ENCODE assay signal across 26 cellular contexts in genomic region chr22:17486719-17487118, GRCh38.
"Had no signal": no experiment of that assay in that cellular context is flagged by ENCODE, and none has a peak within 500 bp of the region (broad histone marks: within the 10 kb centered on the region; RNA-seq: fewer than 3 reads in every experiment).

No MANE protein-coding gene starts in this region.

- DNase-seq: activated CD4-positive, alpha-beta memory T cell treated with anti-CD3 and anti-CD28 coated beads, Interleukin-2, amount 10 ng/mL, durations not matched to agents 7 days and 5 days; activated CD4-positive, alpha-beta T cell treated with anti-CD3 and anti-CD28 coated beads for 36 hours; activated CD4-positive, alpha-beta T cell treated with anti-CD3 and anti-CD28 coated beads, Interleukin-2, amount 50 U/mL, for 1 hour; activated gamma-delta T cell; activated naive CD4-positive, alpha-beta T cell treated with anti-CD3 and anti-CD28 coated beads for 36 hours; activated T-cell treated with anti-CD3 and anti-CD28 coated beads for 4 hours; activated T-cell treated with anti-CD3 and anti-CD28 coated beads, Interleukin-2, amount 50 U/mL, for 48 hours; KG1; NCI-H1048; NCI-H146; NCI-H187 treated with DMSO at 0.1 percent for 48 hours; NCI-H2171; NCI-H2227 treated with DMSO at 0.1 percent for 48 hours; NCI-H446 treated with DMSO at 0.1 percent for 48 hours; NCI-H526; Peyer's patch; Right ventricle myocardium superior; SJCRH30; T-helper 1 cell had no signal

- H3K36me3 Mint-ChIP-seq: activated naive CD8-positive, alpha-beta T cell had no signal

- H3K36me3 ChIP-seq: breast epithelium, Peyer's patch, SJCRH30 had no signal

- H3K27me3 ChIP-seq: breast epithelium, Peyer's patch, SJCRH30 had no signal

- ATAC-seq: activated CD4-positive, alpha-beta T cell treated with anti-CD3 and anti-CD28 coated beads for 36 hours; activated T-helper 17 cell treated with anti-CD3 and anti-CD28 coated beads, Interleukin-2, amount 50 U/mL, for 72 hours had no signal

- H3K9me3 ChIP-seq: breast epithelium, Peyer's patch, SJCRH30, SK-N-SH had no signal

- H3K4me1 ChIP-seq: breast epithelium, Peyer's patch, SJCRH30 had no signal

- H3K4me1 Mint-ChIP-seq: activated CD4-positive, alpha-beta memory T cell treated with anti-CD3 and anti-CD28 coated beads, Interleukin-2, amount 10 ng/mL, durations not matched to agents 7 days and 5 days; activated CD4-positive, alpha-beta T cell treated with anti-CD3 and anti-CD28 coated beads for 36 hours; activated T-helper 17 cell treated with anti-CD3 and anti-CD28 coated beads, Interleukin-2, amount 50 U/mL, for 72 hours; central memory CD8-positive, alpha-beta T cell had no signal

- H3K27ac Mint-ChIP-seq: activated CD4-positive, alpha-beta memory T cell treated with anti-CD3 and anti-CD28 coated beads, Interleukin-2, amount 10 ng/mL, durations not matched to agents 7 days and 5 days; activated CD4-positive, alpha-beta T cell treated with anti-CD3 and anti-CD28 coated beads for 36 hours; activated naive CD4-positive, alpha-beta T cell treated with anti-CD3 and anti-CD28 coated beads for 36 hours; activated naive CD8-positive, alpha-beta T cell; activated T-helper 17 cell treated with anti-CD3 and anti-CD28 coated beads, Interleukin-2, amount 50 U/mL, for 72 hours had no signal

- H3K27me3 Mint-ChIP-seq: activated CD4-positive, alpha-beta memory T cell treated with anti-CD3 and anti-CD28 coated beads, Interleukin-2, amount 10 ng/mL, durations not matched to agents 7 days and 5 days; activated CD4-positive, alpha-beta T cell treated with anti-CD3 and anti-CD28 coated beads for 36 hours; activated naive CD8-positive, alpha-beta T cell; activated T-helper 17 cell treated with anti-CD3 and anti-CD28 coated beads, Interleukin-2, amount 50 U/mL, for 72 hours; central memory CD8-positive, alpha-beta T cell had no signal

- H3K4me2 ChIP-seq: SK-N-SH had no signal

- H3K9ac ChIP-seq: SK-N-SH had no signal

- H3K4me3 ChIP-seq: breast epithelium, Peyer's patch, SJCRH30 had no signal

- H3K4me3 Mint-ChIP-seq: activated CD4-positive, alpha-beta memory T cell treated with anti-CD3 and anti-CD28 coated beads, Interleukin-2, amount 10 ng/mL, durations not matched to agents 7 days and 5 days; activated CD4-positive, alpha-beta T cell treated with anti-CD3 and anti-CD28 coated beads for 36 hours; activated naive CD4-positive, alpha-beta T cell treated with anti-CD3 and anti-CD28 coated beads for 36 hours; activated naive CD8-positive, alpha-beta T cell; activated T-helper 17 cell treated with anti-CD3 and anti-CD28 coated beads, Interleukin-2, amount 50 U/mL, for 72 hours; central memory CD8-positive, alpha-beta T cell had no signal

- H3K27ac ChIP-seq: breast epithelium, Peyer's patch, RWPE1, SJCRH30, VCaP had no signal

- H3K9me3 Mint-ChIP-seq: activated CD4-positive, alpha-beta memory T cell treated with anti-CD3 and anti-CD28 coated beads, Interleukin-2, amount 10 ng/mL, durations not matched to agents 7 days and 5 days; activated naive CD4-positive, alpha-beta T cell treated with anti-CD3 and anti-CD28 coated beads for 36 hours; activated T-helper 17 cell treated with anti-CD3 and anti-CD28 coated beads, Interleukin-2, amount 50 U/mL, for 72 hours; central memory CD8-positive, alpha-beta T cell had no signal
